Comparison of ENCODE assay signal across 26 cellular contexts in the genomic region with DNA sequence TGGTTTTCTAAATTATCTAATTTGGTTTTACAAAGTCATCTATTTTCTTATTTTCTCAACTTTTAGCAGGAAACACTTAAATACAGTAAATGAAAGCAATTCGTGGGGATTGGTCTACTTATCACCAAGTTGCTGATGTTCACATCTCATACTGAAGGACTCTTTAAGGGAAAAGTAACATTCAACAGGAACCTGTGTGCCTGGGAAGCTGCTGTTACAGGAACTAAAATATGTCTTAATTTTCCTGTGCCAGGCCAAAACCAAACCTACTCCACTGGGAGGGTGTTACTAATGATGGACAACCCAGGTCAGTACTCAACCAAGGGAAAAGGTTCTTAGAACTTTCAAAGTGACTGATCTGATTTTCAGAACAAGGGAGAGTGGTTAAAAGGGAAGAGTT.
"Had no signal": no experiment of that assay in that cellular context is flagged by ENCODE, and none has a peak within 500 bp of the region (broad histone marks: within the 10 kb centered on the region; RNA-seq: fewer than 3 reads in every experiment).

No MANE protein-coding gene starts in this region.

- H3K9me3 ChIP-seq: breast epithelium, SJCRH30 had no signal

- H3K4me3 Mint-ChIP-seq: activated B cell treated with CpG ODN at 0.5 μM for 24 hours; activated CD4-positive, alpha-beta T cell treated with anti-CD3 and anti-CD28 coated beads, Interleukin-2, amount 10 ng/mL, durations not matched to agents 24 days and 14 days; activated CD8-positive, alpha-beta memory T cell treated with anti-CD3 and anti-CD28 coated beads, Interleukin-2, amount 10 ng/mL, durations not matched to agents 7 days and 5 days; activated naive CD8-positive, alpha-beta T cell; activated T-cell treated with anti-CD3 and anti-CD28 coated beads, Interleukin-2, amount 50 U/mL, for 24 hours; activated T-helper 1 cell treated with anti-CD3 and anti-CD28 coated beads, Interleukin-12 subunit alpha, Interleukin-12 subunit beta, Interleukin-2, Interleukin-4 antibody, amounts not matched to agents 30 ng/mL and 10 ng/mL and 1 ng/mL, durations not matched to agents 14 hours and 24 hours and 36 hours had no signal

- H3K27ac Mint-ChIP-seq: activated B cell treated with CpG ODN at 0.5 μM for 24 hours; activated CD4-positive, alpha-beta T cell treated with anti-CD3 and anti-CD28 coated beads, Interleukin-2, amount 10 ng/mL, durations not matched to agents 24 days and 14 days; activated CD8-positive, alpha-beta memory T cell treated with anti-CD3 and anti-CD28 coated beads, Interleukin-2, amount 10 ng/mL, durations not matched to agents 7 days and 5 days; activated naive CD8-positive, alpha-beta T cell; activated T-cell treated with anti-CD3 and anti-CD28 coated beads, Interleukin-2, amount 50 U/mL, for 24 hours; activated T-helper 1 cell treated with anti-CD3 and anti-CD28 coated beads, Interleukin-12 subunit alpha, Interleukin-12 subunit beta, Interleukin-2, Interleukin-4 antibody, amounts not matched to agents 30 ng/mL and 10 ng/mL and 1 ng/mL, durations not matched to agents 14 hours and 24 hours and 36 hours had no signal

- H3K36me3 ChIP-seq: breast epithelium had no signal

- H3K4me3 ChIP-seq: breast epithelium, SJCRH30 had no signal

- H3K27me3 ChIP-seq: breast epithelium, SJCRH30 had no signal

- H3K4me1 ChIP-seq: SJCRH30 had no signal

- H3K9me3 Mint-ChIP-seq: activated B cell treated with CpG ODN at 0.5 μM for 24 hours; activated CD4-positive, alpha-beta T cell treated with anti-CD3 and anti-CD28 coated beads, Interleukin-2, amount 10 ng/mL, durations not matched to agents 24 days and 14 days; activated T-cell treated with anti-CD3 and anti-CD28 coated beads, Interleukin-2, amount 50 U/mL, for 24 hours; activated T-helper 1 cell treated with anti-CD3 and anti-CD28 coated beads, Interleukin-12 subunit alpha, Interleukin-12 subunit beta, Interleukin-2, Interleukin-4 antibody, amounts not matched to agents 30 ng/mL and 10 ng/mL and 1 ng/mL, durations not matched to agents 14 hours and 24 hours and 36 hours; IgD-negative memory B cell had no signal

- H3K27ac ChIP-seq: breast epithelium, RWPE1, SJCRH30 had no signal

- DNase-seq: activated B cell treated with CpG ODN at 0.5 μM for 24 hours; activated CD4-positive, alpha-beta T cell treated with anti-CD3 and anti-CD28 coated beads for 1 hour; activated CD4-positive, alpha-beta T cell treated with anti-CD3 and anti-CD28 coated beads, Interleukin-2, amount 10 ng/mL, durations not matched to agents 24 days and 14 days; activated CD4-positive, alpha-beta T cell treated with anti-CD3 and anti-CD28 coated beads, Interleukin-2, amount 50 U/mL, for 48 hours; activated CD8-positive, alpha-beta memory T cell treated with anti-CD3 and anti-CD28 coated beads, Interleukin-2, amount 10 ng/mL, durations not matched to agents 7 days and 5 days; activated effector memory CD4-positive, alpha-beta T cell treated with Interleukin-2 at 50 U/mL for 16 hours; activated naive CD4-positive, alpha-beta T cell; activated T-cell treated with anti-CD3 and anti-CD28 coated beads, Interleukin-2, amount 50 U/mL, for 24 hours; caudate nucleus; KG1; MM.1S; NCI-H1105 treated with DMSO at 0.1 percent for 48 hours; NCI-H1436 treated with DMSO at 0.1 percent for 48 hours; NCI-H187 treated with DMSO at 0.1 percent for 48 hours; NCI-H2081 treated with DMSO at 0.1 percent for 48 hours; NCI-H226; NCI-H526 treated with DMSO at 0.1 percent for 48 hours; NCI-H82; Right ventricle myocardium superior; SW 1271 had no signal

- H3K27me3 Mint-ChIP-seq: activated B cell treated with CpG ODN at 0.5 μM for 24 hours; activated CD4-positive, alpha-beta T cell treated with anti-CD3 and anti-CD28 coated beads, Interleukin-2, amount 10 ng/mL, durations not matched to agents 24 days and 14 days; activated CD8-positive, alpha-beta memory T cell treated with anti-CD3 and anti-CD28 coated beads, Interleukin-2, amount 10 ng/mL, durations not matched to agents 7 days and 5 days; activated naive CD8-positive, alpha-beta T cell; activated T-cell treated with anti-CD3 and anti-CD28 coated beads, Interleukin-2, amount 50 U/mL, for 24 hours; IgD-negative memory B cell had no signal
